ENCODE assay signal across 1 cellular context in the genomic region with DNA sequence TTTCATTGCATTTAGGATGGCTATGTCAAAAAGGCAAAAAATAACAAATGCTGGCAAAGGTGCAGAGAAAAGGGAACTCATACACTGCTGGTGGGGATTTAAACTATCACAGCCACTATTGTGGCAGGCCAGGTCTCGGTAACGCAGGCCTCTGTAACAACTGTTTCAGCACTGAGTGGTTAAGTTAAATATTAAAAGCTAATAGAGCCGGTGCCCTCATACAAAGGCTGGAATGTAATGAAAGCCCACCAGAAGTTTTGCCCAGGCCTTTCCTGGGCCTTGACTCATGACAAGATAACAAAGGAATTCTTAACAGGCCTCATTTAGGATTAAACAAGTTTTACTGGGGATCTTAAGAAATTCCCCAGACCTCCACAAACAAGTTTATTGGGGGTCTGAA.
TF ChIP-seq lines count a peak whose summit lies in the region.

No MANE protein-coding gene starts in this region.

TF ChIP-seq in HepG2, 621 proteins besides CTCF, POLR2A, EP300 and RAD21 (continued from another document and continues in another):
- TF ChIP-seq ZBTB39 (CRISPR knock-in tag; IDR thresholded peaks at IDR 0.05) (no peak), JARID2 (CRISPR knock-in tag; IDR thresholded peaks at IDR 0.05; ENCODE audit: insufficient replicate concordance) (no peak), CBX5 (CRISPR knock-in tag; IDR thresholded peaks at IDR 0.05; ENCODE audit: borderline replicate concordance) (no peak), HMGA1 (CRISPR knock-in tag; conservative IDR thresholded peaks at IDR 0.05) (no peak), PBX3 (CRISPR knock-in tag; IDR thresholded peaks at IDR 0.05; ENCODE audit: borderline replicate concordance) (no peak), ZBTB38 (CRISPR knock-in tag; IDR thresholded peaks at IDR 0.05) (no peak), NCOA2 (CRISPR knock-in tag; IDR thresholded peaks at IDR 0.05) (no peak), TEAD2 (CRISPR knock-in tag; IDR thresholded peaks at IDR 0.05) (no peak), ZNF607 (CRISPR knock-in tag; IDR thresholded peaks at IDR 0.05; ENCODE audit: borderline replicate concordance) (no peak), ZC3H13 (CRISPR knock-in tag; IDR thresholded peaks at IDR 0.05) (no peak), ZNF225 (CRISPR knock-in tag; IDR thresholded peaks at IDR 0.05) (no peak), ZNF451 (CRISPR knock-in tag; IDR thresholded peaks at IDR 0.05) (no peak), KDM6A (CRISPR knock-in tag; IDR thresholded peaks at IDR 0.05; ENCODE audit: low read depth) (no peak), RERE (CRISPR knock-in tag; IDR thresholded peaks at IDR 0.05; ENCODE audit: low read depth) (no peak), MBNL3 (CRISPR knock-in tag; conservative IDR thresholded peaks at IDR 0.05) (no peak), ZSCAN9 (CRISPR knock-in tag; IDR thresholded peaks at IDR 0.05; ENCODE audit: borderline replicate concordance) (0 out of 2 replicates have a peak, but pooled peaks have one; percentile 35), REL (CRISPR knock-in tag; conservative IDR thresholded peaks at IDR 0.05) (no peak), RARA (CRISPR knock-in tag; IDR thresholded peaks at IDR 0.05) (no peak), NR2F1 (CRISPR knock-in tag; IDR thresholded peaks at IDR 0.05) (no peak), SALL2 (CRISPR knock-in tag; IDR thresholded peaks at IDR 0.05) (no peak), AGO1 (IDR thresholded peaks at IDR 0.05; ENCODE audit: low read depth, low read length, poor library complexity, severe bottlenecking) (no peak), LBX2 (CRISPR knock-in tag; IDR thresholded peaks at IDR 0.05; ENCODE audit: borderline replicate concordance) (no peak), NR1H2 (CRISPR knock-in tag; IDR thresholded peaks at IDR 0.05; ENCODE audit: borderline replicate concordance, low read depth) (no peak), UBTF (CRISPR knock-in tag; IDR thresholded peaks at IDR 0.05) (no peak), ZNF350 (CRISPR knock-in tag; IDR thresholded peaks at IDR 0.05; ENCODE audit: borderline replicate concordance, low read depth) (no peak), TERF1 (CRISPR knock-in tag; IDR thresholded peaks at IDR 0.05) (no peak), POGZ (CRISPR knock-in tag; IDR thresholded peaks at IDR 0.05) (no peak)
- TF ChIP-seq, protein P1, sequence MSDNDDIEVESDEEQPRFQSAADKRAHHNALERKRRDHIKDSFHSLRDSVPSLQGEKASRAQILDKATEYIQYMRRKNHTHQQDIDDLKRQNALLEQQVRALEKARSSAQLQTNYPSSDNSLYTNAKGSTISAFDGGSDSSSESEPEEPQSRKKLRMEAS (IDR thresholded peaks at IDR 0.05): no peak
- TF ChIP-seq, protein P2, sequence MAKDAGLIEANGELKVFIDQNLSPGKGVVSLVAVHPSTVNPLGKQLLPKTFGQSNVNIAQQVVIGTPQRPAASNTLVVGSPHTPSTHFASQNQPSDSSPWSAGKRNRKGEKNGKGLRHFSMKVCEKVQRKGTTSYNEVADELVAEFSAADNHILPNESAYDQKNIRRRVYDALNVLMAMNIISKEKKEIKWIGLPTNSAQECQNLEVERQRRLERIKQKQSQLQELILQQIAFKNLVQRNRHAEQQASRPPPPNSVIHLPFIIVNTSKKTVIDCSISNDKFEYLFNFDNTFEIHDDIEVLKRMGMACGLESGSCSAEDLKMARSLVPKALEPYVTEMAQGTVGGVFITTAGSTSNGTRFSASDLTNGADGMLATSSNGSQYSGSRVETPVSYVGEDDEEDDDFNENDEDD (CRISPR knock-in tag; IDR thresholded peaks at IDR 0.05; ENCODE audit: borderline replicate concordance): no peak
- TF ChIP-seq, protein P3, sequence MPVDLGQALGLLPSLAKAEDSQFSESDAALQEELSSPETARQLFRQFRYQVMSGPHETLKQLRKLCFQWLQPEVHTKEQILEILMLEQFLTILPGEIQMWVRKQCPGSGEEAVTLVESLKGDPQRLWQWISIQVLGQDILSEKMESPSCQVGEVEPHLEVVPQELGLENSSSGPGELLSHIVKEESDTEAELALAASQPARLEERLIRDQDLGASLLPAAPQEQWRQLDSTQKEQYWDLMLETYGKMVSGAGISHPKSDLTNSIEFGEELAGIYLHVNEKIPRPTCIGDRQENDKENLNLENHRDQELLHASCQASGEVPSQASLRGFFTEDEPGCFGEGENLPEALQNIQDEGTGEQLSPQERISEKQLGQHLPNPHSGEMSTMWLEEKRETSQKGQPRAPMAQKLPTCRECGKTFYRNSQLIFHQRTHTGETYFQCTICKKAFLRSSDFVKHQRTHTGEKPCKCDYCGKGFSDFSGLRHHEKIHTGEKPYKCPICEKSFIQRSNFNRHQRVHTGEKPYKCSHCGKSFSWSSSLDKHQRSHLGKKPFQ (CRISPR knock-in tag; IDR thresholded peaks at IDR 0.05; ENCODE audit: insufficient replicate concordance): no peak
- TF ChIP-seq, protein P4, sequence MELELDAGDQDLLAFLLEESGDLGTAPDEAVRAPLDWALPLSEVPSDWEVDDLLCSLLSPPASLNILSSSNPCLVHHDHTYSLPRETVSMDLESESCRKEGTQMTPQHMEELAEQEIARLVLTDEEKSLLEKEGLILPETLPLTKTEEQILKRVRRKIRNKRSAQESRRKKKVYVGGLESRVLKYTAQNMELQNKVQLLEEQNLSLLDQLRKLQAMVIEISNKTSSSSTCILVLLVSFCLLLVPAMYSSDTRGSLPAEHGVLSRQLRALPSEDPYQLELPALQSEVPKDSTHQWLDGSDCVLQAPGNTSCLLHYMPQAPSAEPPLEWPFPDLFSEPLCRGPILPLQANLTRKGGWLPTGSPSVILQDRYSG (CRISPR knock-in tag; IDR thresholded peaks at IDR 0.05): no peak
- TF ChIP-seq, protein P5, sequence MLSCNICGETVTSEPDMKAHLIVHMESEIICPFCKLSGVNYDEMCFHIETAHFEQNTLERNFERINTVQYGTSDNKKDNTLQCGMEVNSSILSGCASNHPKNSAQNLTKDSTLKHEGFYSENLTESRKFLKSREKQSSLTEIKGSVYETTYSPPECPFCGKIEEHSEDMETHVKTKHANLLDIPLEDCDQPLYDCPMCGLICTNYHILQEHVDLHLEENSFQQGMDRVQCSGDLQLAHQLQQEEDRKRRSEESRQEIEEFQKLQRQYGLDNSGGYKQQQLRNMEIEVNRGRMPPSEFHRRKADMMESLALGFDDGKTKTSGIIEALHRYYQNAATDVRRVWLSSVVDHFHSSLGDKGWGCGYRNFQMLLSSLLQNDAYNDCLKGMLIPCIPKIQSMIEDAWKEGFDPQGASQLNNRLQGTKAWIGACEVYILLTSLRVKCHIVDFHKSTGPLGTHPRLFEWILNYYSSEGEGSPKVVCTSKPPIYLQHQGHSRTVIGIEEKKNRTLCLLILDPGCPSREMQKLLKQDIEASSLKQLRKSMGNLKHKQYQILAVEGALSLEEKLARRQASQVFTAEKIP (CRISPR knock-in tag; IDR thresholded peaks at IDR 0.05; ENCODE audit: borderline replicate concordance): no peak
- TF ChIP-seq, protein P6, sequence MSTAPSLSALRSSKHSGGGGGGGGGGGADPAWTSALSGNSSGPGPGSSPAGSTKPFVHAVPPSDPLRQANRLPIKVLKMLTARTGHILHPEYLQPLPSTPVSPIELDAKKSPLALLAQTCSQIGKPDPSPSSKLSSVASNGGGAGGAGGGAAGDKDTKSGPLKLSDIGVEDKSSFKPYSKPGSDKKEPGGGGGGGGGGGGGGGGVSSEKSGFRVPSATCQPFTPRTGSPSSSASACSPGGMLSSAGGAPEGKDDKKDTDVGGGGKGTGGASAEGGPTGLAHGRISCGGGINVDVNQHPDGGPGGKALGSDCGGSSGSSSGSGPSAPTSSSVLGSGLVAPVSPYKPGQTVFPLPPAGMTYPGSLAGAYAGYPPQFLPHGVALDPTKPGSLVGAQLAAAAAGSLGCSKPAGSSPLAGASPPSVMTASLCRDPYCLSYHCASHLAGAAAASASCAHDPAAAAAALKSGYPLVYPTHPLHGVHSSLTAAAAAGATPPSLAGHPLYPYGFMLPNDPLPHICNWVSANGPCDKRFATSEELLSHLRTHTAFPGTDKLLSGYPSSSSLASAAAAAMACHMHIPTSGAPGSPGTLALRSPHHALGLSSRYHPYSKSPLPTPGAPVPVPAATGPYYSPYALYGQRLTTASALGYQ (CRISPR knock-in tag; IDR thresholded peaks at IDR 0.05): no peak
